In the genomic region with DNA sequence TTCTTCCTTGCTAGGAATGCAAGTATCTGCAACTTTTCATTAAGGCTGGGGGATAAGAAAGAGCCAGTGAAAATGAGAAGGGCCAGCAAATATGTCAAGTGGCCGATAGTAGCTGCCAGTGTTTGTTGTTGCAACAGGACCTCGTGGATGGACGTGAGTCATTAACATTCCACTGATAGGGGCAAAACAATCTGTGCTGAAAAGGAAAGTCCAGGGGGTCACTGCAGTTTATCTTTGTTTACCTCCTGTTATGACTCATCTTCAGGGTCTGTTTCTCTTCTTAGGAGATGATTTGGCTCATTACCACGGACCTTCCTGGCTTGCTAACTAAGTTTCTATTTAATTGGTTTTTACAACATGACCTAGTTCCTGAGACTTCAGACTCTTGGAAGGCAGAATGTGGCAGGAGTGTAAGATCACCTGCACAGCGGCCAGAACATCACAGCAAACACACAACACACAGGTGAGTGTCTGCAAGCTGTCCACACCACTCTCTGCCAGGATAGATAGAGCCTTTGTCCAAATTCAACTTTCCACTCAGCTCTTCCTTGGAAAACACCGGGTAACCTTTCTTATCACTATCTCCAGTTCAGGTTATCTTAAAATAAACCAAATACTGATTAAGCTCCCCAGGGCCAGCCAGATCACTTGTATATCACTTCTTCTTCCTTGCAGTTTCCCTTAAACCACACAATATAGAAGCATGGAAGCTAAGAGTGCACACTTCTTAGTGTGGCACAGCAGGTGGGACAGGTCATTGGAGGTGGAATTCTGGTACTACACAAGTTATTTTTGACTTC, we compare ENCODE assay signal across 9 cellular contexts.
DNase-seq lines count a peak whose midpoint lies in the region; ATAC-seq and TF ChIP-seq lines count a peak whose summit lies in the region.
"Had no signal": no experiment of that assay in that cellular context is flagged by ENCODE, and none has a peak within 500 bp of the region (broad histone marks: within the 10 kb centered on the region; RNA-seq: fewer than 3 reads in every experiment).

No MANE protein-coding gene starts in this region.

- TF ChIP-seq POLR2A in lower leg skin (IDR thresholded peaks at IDR 0.05) = no peak

- DNase-seq in Right ventricle myocardium inferior (ENCODE audit: missing footprints) = no peak
- no peak for DNase-seq in cardiac septum (ENCODE audit: low spot score)
- peak; percentile 87 for DNase-seq in dermis blood vessel endothelial cell
- peak; percentile 75 to 90 for DNase-seq in lower leg skin (ENCODE audit: low spot score in 2 of 2)
- DNase-seq in activated naive CD4-positive, alpha-beta T cell treated with anti-CD3 and anti-CD28 coated beads, Interleukin-2, amount 10 ng/mL, durations not matched to agents 7 days and 5 days = no peak
- DNase-seq: activated CD4-positive, alpha-beta T cell treated with anti-CD3 and anti-CD28 coated beads, Interleukin-2, amount 50 U/mL, for 1 hour had no signal

- CTCF ChIA-PET in activated naive CD4-positive, alpha-beta T cell treated with anti-CD3 and anti-CD28 coated beads, Interleukin-2, amount 10 ng/mL, durations not matched to agents 7 days and 5 days (lab: Charles Lee) = interaction anchor here (1.0 kb wide), 1 partner anchor 57 kb away, joined by 3 read pairs; no protein-coding TSS in a partner anchor

- ATAC-seq in Right ventricle myocardium inferior (peak; percentile 87), GM21381 (IDR thresholded peaks at IDR 0.05; ENCODE audit: unreplicated experiment) (no peak), GM18519 (IDR thresholded peaks at IDR 0.05; ENCODE audit: low FRiP score, unreplicated experiment) (no peak)
- no peak for ATAC-seq in stimulated activated memory B cell treated with anti-CD40 and anti-IgM and Interleukin-4, amounts not matched to agents 10 μg/mL and 1 μg/mL and 100 μg/mL, for 72 hours

- H3K4me1 Mint-ChIP-seq in activated naive CD4-positive, alpha-beta T cell treated with anti-CD3 and anti-CD28 coated beads, Interleukin-2, amount 10 ng/mL, durations not matched to agents 7 days and 5 days = no peaks in the 10 kb centered on the region
- no peaks in the 10 kb centered on the region for H3K4me1 Mint-ChIP-seq in stimulated activated memory B cell treated with anti-CD40 and anti-IgM and Interleukin-4, amounts not matched to agents 10 μg/mL and 1 μg/mL and 100 μg/mL, for 72 hours

- H3K36me3 Mint-ChIP-seq in activated naive CD4-positive, alpha-beta T cell treated with anti-CD3 and anti-CD28 coated beads, Interleukin-2, amount 10 ng/mL, durations not matched to agents 7 days and 5 days = no peaks in the 10 kb centered on the region
- H3K36me3 Mint-ChIP-seq in stimulated activated memory B cell treated with anti-CD40 and anti-IgM and Interleukin-4, amounts not matched to agents 10 μg/mL and 1 μg/mL and 100 μg/mL, for 72 hours = no peaks in the 10 kb centered on the region

- H3K27ac Mint-ChIP-seq in activated naive CD4-positive, alpha-beta T cell treated with anti-CD3 and anti-CD28 coated beads, Interleukin-2, amount 10 ng/mL, durations not matched to agents 7 days and 5 days = no peak overlapping the region
- H3K27ac Mint-ChIP-seq in stimulated activated memory B cell treated with anti-CD40 and anti-IgM and Interleukin-4, amounts not matched to agents 10 μg/mL and 1 μg/mL and 100 μg/mL, for 72 hours = no peak overlapping the region

- WGBS in lower leg skin, 2 donors = 16 to 22% methylated on average over 6 of the region's 6 CpGs

- no peak for TF ChIP-seq CTCF in lower leg skin (IDR thresholded peaks at IDR 0.05)

- intact Hi-C loops in Right ventricle myocardium inferior (cut with DNase I) (loop anchor here (2.0 kb wide), 1 partner anchor 30 kb away; no protein-coding TSS in a partner anchor), cardiac septum (cut with DNase I) (loop anchor here (2.0 kb wide), 2 partner anchors 34 to 46 kb away; no protein-coding TSS in a partner anchor), lower leg skin (cut with DNase I; ENCODE audit: low total_unique reads) (no loop called here)

- H3K4me3 Mint-ChIP-seq in activated naive CD4-positive, alpha-beta T cell treated with anti-CD3 and anti-CD28 coated beads, Interleukin-2, amount 10 ng/mL, durations not matched to agents 7 days and 5 days = no peak overlapping the region
- H3K4me3 Mint-ChIP-seq in stimulated activated memory B cell treated with anti-CD40 and anti-IgM and Interleukin-4, amounts not matched to agents 10 μg/mL and 1 μg/mL and 100 μg/mL, for 72 hours = no peak overlapping the region

- H3K4me3 ChIP-seq in lower leg skin (ENCODE audit: low read depth, poor library complexity, severe bottlenecking) = no peak overlapping the region

- no peaks in the 10 kb centered on the region for H3K9me3 Mint-ChIP-seq in activated naive CD4-positive, alpha-beta T cell treated with anti-CD3 and anti-CD28 coated beads, Interleukin-2, amount 10 ng/mL, durations not matched to agents 7 days and 5 days
- peaks cover 4% of the 10 kb centered on the region for H3K9me3 Mint-ChIP-seq in stimulated activated memory B cell treated with anti-CD40 and anti-IgM and Interleukin-4, amounts not matched to agents 10 μg/mL and 1 μg/mL and 100 μg/mL, for 72 hours

- peaks cover 4% of the 10 kb centered on the region for H3K27me3 Mint-ChIP-seq in activated naive CD4-positive, alpha-beta T cell treated with anti-CD3 and anti-CD28 coated beads, Interleukin-2, amount 10 ng/mL, durations not matched to agents 7 days and 5 days
- peaks cover 19% of the 10 kb centered on the region for H3K27me3 Mint-ChIP-seq in stimulated activated memory B cell treated with anti-CD40 and anti-IgM and Interleukin-4, amounts not matched to agents 10 μg/mL and 1 μg/mL and 100 μg/mL, for 72 hours

Comparison
In these comparisons a context has a peak if more than half of its experiments do, and no peak if none do; other contexts are left out.
1. DNase-seq: peak in dermis blood vessel endothelial cell (single experiment) and lower leg skin (2 of 2); none in Right ventricle myocardium inferior (single experiment), cardiac septum (single experiment) and activated naive CD4-positive, alpha-beta T cell treated with anti-CD3 and anti-CD28 coated beads, Interleukin-2, amount 10 ng/mL, durations not matched to agents 7 days and 5 days (single experiment).